ENCODE assay signal across 2 cellular contexts in genomic region chr1:48917070-48917454, GRCh38.
TF ChIP-seq lines count a peak whose summit lies in the region.

No MANE protein-coding gene starts in this region.

TF ChIP-seq in SK-N-SH, 30 proteins besides CTCF, POLR2A, EP300 and RAD21 (continued from another document):
- no peak for TF ChIP-seq REST (IDR thresholded peaks at IDR 0.05; ENCODE audit: low read depth, low read length)
- no peak for TF ChIP-seq GATA2 (CRISPR knock-in tag; IDR thresholded peaks at IDR 0.05)
- TF ChIP-seq RCOR1 (IDR thresholded peaks at IDR 0.05; ENCODE audit: low read length): no peak
- TF ChIP-seq POLR2AphosphoS5 (IDR thresholded peaks at IDR 0.05; ENCODE audit: low read depth, low read length): no peak
- TF ChIP-seq, protein P1, sequence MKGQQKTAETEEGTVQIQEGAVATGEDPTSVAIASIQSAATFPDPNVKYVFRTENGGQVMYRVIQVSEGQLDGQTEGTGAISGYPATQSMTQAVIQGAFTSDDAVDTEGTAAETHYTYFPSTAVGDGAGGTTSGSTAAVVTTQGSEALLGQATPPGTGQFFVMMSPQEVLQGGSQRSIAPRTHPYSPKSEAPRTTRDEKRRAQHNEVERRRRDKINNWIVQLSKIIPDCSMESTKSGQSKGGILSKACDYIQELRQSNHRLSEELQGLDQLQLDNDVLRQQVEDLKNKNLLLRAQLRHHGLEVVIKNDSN (IDR thresholded peaks at IDR 0.05; ENCODE audit: borderline replicate concordance, low read depth): no peak
- TF ChIP-seq, protein P2, sequence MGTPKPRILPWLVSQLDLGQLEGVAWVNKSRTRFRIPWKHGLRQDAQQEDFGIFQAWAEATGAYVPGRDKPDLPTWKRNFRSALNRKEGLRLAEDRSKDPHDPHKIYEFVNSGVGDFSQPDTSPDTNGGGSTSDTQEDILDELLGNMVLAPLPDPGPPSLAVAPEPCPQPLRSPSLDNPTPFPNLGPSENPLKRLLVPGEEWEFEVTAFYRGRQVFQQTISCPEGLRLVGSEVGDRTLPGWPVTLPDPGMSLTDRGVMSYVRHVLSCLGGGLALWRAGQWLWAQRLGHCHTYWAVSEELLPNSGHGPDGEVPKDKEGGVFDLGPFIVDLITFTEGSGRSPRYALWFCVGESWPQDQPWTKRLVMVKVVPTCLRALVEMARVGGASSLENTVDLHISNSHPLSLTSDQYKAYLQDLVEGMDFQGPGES (IDR thresholded peaks at IDR 0.05; ENCODE audit: low read depth, low read length): no peak
- TF ChIP-seq GABPA (IDR thresholded peaks at IDR 0.05; ENCODE audit: low read depth): no peak
- no peak for TF ChIP-seq TAF1 (IDR thresholded peaks at IDR 0.05; ENCODE audit: borderline replicate concordance, low read depth, low read length)
- TF ChIP-seq MEF2A (IDR thresholded peaks at IDR 0.05; ENCODE audit: borderline replicate concordance, low read depth): no peak
- no peak for TF ChIP-seq ELF1 (IDR thresholded peaks at IDR 0.05)
- no peak for TF ChIP-seq SMC3 (IDR thresholded peaks at IDR 0.05; ENCODE audit: low read depth, low read length)

TF ChIP-seq in SK-N-SH treated with all-trans-retinoic acid at 6 μM for 48 hours, 23 proteins besides CTCF, POLR2A, EP300 and RAD21 (continued from another document):
- TF ChIP-seq ESRRG (CRISPR knock-in tag; IDR thresholded peaks at IDR 0.05) (no peak), ZC3H10 (CRISPR knock-in tag; IDR thresholded peaks at IDR 0.05) (no peak), CREB5 (CRISPR knock-in tag; IDR thresholded peaks at IDR 0.05; ENCODE audit: low read depth) (no peak), OSR1 (CRISPR knock-in tag; IDR thresholded peaks at IDR 0.05) (no peak), SNAI2 (CRISPR knock-in tag; IDR thresholded peaks at IDR 0.05) (no peak), TOX (CRISPR knock-in tag; IDR thresholded peaks at IDR 0.05; ENCODE audit: borderline replicate concordance) (no peak), ARNTL (CRISPR knock-in tag; IDR thresholded peaks at IDR 0.05; ENCODE audit: borderline replicate concordance, low read depth) (no peak), ISL1 (CRISPR knock-in tag; IDR thresholded peaks at IDR 0.05) (no peak), ZNF565 (CRISPR knock-in tag; conservative IDR thresholded peaks at IDR 0.05; ENCODE audit: low read depth) (no peak), CSDC2 (CRISPR knock-in tag; IDR thresholded peaks at IDR 0.05) (no peak), RARB (CRISPR knock-in tag; IDR thresholded peaks at IDR 0.05) (no peak), PPARA (CRISPR knock-in tag; IDR thresholded peaks at IDR 0.05; ENCODE audit: borderline replicate concordance) (no peak), ZFP3 (CRISPR knock-in tag; IDR thresholded peaks at IDR 0.05) (no peak)
- TF ChIP-seq, protein P3, sequence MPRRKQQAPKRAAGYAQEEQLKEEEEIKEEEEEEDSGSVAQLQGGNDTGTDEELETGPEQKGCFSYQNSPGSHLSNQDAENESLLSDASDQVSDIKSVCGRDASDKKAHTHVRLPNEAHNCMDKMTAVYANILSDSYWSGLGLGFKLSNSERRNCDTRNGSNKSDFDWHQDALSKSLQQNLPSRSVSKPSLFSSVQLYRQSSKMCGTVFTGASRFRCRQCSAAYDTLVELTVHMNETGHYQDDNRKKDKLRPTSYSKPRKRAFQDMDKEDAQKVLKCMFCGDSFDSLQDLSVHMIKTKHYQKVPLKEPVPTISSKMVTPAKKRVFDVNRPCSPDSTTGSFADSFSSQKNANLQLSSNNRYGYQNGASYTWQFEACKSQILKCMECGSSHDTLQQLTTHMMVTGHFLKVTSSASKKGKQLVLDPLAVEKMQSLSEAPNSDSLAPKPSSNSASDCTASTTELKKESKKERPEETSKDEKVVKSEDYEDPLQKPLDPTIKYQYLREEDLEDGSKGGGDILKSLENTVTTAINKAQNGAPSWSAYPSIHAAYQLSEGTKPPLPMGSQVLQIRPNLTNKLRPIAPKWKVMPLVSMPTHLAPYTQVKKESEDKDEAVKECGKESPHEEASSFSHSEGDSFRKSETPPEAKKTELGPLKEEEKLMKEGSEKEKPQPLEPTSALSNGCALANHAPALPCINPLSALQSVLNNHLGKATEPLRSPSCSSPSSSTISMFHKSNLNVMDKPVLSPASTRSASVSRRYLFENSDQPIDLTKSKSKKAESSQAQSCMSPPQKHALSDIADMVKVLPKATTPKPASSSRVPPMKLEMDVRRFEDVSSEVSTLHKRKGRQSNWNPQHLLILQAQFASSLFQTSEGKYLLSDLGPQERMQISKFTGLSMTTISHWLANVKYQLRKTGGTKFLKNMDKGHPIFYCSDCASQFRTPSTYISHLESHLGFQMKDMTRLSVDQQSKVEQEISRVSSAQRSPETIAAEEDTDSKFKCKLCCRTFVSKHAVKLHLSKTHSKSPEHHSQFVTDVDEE (CRISPR knock-in tag; IDR thresholded peaks at IDR 0.05): no peak
